ENCODE assay signal across 18 cellular contexts in the genomic region with DNA sequence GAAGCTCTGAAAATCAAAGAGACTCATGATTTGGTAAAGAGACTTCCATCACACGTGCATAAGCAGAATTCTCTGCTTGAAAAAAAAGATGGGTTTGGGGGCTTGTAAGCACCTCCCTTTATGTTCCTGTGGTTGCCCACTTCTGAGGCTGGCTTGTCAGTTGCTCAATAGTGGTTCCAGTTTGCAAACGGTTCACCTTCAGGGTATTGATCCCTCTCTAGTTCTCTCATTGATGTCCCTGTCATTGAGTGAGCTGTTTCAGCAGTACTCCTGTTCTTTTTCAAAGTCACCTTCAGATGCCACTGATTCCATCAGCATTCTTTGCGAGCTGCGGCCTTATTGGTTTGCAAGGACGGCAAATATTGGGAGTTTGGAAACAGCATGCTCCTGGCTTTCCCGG. TPM values are rescaled to one million over a fixed set of nuclear protein-coding genes. Genes with fewer than 3 reads are reported as not detected.
DNase-seq lines count a peak whose midpoint lies in the region; ATAC-seq, FAIRE-seq and TF ChIP-seq lines count a peak whose summit lies in the region.
"Had no signal": no experiment of that assay in that cellular context is flagged by ENCODE, and none has a peak within 500 bp of the region (broad histone marks: within the 10 kb centered on the region; RNA-seq: fewer than 3 reads in every experiment).

No MANE protein-coding gene starts in this region.

- POLR2A ChIA-PET in Panc1 (lab: Charles Lee), result no interaction called here

- H3K27me3 Mint-ChIP-seq in neural progenitor cell (ENCODE audit: insufficient read depth, low read depth), result peaks cover 17% of the 10 kb centered on the region
- H3K27me3 Mint-ChIP-seq: CD4-positive, alpha-beta T cell had no signal

- no peak overlapping the region for H3K4me2 ChIP-seq in neural progenitor cell

- H3K9me3 ChIP-seq in Panc1 (ENCODE audit: control insufficient read depth, insufficient read depth, low read depth, low read length), result no peaks in the 10 kb centered on the region
- no peaks in the 10 kb centered on the region for H3K9me3 ChIP-seq in neural progenitor cell (ENCODE audit: low read depth)

- H3K36me3 Mint-ChIP-seq in neural progenitor cell, result no peaks in the 10 kb centered on the region

- H3K4me1 ChIP-seq in Panc1 (ENCODE audit: control insufficient read depth, insufficient read depth, low read length) (peaks cover 27% of the 10 kb centered on the region), neural progenitor cell (peaks cover 4% of the 10 kb centered on the region)

- peaks cover 21% of the 10 kb centered on the region for H3K4me1 Mint-ChIP-seq in neural progenitor cell

- no peaks in the 10 kb centered on the region for H3F3A ChIP-seq in neural progenitor cell (ENCODE audit: low read depth)

- H3K4me3 ChIP-seq in Panc1 (ENCODE audit: low read depth in 2 of 2, low read length in 2 of 2), result no peak overlapping the region
- H3K4me3 ChIP-seq in neural progenitor cell, result no peak overlapping the region
- H3K4me3 ChIP-seq in H7 (ENCODE audit: insufficient read depth, low read depth, low read length), result no peak overlapping the region

- peak overlapping the region; percentile 55 for H3K27ac Mint-ChIP-seq in neural progenitor cell
- H3K27ac Mint-ChIP-seq: CD4-positive, alpha-beta T cell; H9 had no signal

- peak overlapping the region; percentile 54; the same call in 1 of the 2 replicates for H3K27ac ChIP-seq in Panc1 (ENCODE audit: low read length)
- no peak overlapping the region for H3K27ac ChIP-seq in neural progenitor cell

- no peaks in the 10 kb centered on the region for H3K36me3 ChIP-seq in Panc1 (ENCODE audit: control insufficient read depth, insufficient read depth, low read length)
- H3K36me3 ChIP-seq in neural progenitor cell, result no peaks in the 10 kb centered on the region
- no peaks in the 10 kb centered on the region for H3K36me3 ChIP-seq in H7 (replicated peaks; ENCODE audit: control insufficient read depth, insufficient read depth, low read length)

- no TSS peak for BruUV-seq in Panc1 (replicated peaks; lab: Mats Ljungman, UMichigan)

- in situ Hi-C loops in Panc1 (cut with HindIII; ENCODE audit: low pct_unique_long_range_greater_than_20kb, low sequenced_read_pairs), result no loop called here

- ATAC-seq in Panc1 (no peak), GM21825 (IDR thresholded peaks at IDR 0.05; ENCODE audit: unreplicated experiment) (no peak)

- TF ChIP-seq CTCF in Panc1 (IDR thresholded peaks at IDR 0.05), result no peak
- no peak for TF ChIP-seq CTCF in neural progenitor cell (IDR thresholded peaks at IDR 0.05)

- CTCF ChIA-PET in Panc1 (lab: Charles Lee), result no interaction called here

- H3K79me2 ChIP-seq in neural progenitor cell (ENCODE audit: low read depth), result no peaks in the 10 kb centered on the region

- no peak overlapping the region for H3K9ac ChIP-seq in neural progenitor cell

- peaks cover 3% of the 10 kb centered on the region for H3K9me3 Mint-ChIP-seq in neural progenitor cell
- H3K9me3 Mint-ChIP-seq: CD4-positive, alpha-beta T cell had no signal

- DNase-seq in SIG-M5 treated with dmso at 0.1 percent for 504 hours (lab: John Stamatoyannopoulos, UW; ENCODE audit: unreplicated experiment) (peak; percentile 9), SIG-M5 (lab: John Stamatoyannopoulos, UW) (no peak), Panc1 (ENCODE audit: low read depth, low spot score) (no peak), neural progenitor cell (ENCODE audit: low spot score) (no peak), H7 (no peak), NCI-H1436 treated with DMSO at 0.1 percent for 48 hours (lab: John Stamatoyannopoulos, UW) (no peak), urothelium cell line (ENCODE audit: low spot score) (no peak)
- DNase-seq: 8988T; AML-193; C1 segment of cervical spinal cord; Calu3; CD4-positive, alpha-beta T cell; DMS79 treated with DMSO at 0.1 percent for 48 hours; GDM1; H9 had no signal

- H3K27me3 ChIP-seq in Panc1 (ENCODE audit: control insufficient read depth, insufficient read depth, low read length) (no peaks in the 10 kb centered on the region), neural progenitor cell (peaks cover 6% of the 10 kb centered on the region), H7 (ENCODE audit: control insufficient read depth, insufficient read depth, low read length) (no peaks in the 10 kb centered on the region)

- H4K20me1 ChIP-seq in neural progenitor cell (ENCODE audit: low read depth), result no peaks in the 10 kb centered on the region

- intact Hi-C loops in Panc1 (cut with micrococcal nuclease; ENCODE audit: unreplicated experiment), result no loop called here

- no peak for FAIRE-seq in urothelium cell line (lab: Jason Lieb, UNC)
- FAIRE-seq: GM12892, GM19239 had no signal

- H3K4me3 Mint-ChIP-seq in neural progenitor cell, result no peak overlapping the region
- H3K4me3 Mint-ChIP-seq: CD4-positive, alpha-beta T cell; H9 had no signal

- H2AFZ ChIP-seq in neural progenitor cell (replicated peaks), result no peak overlapping the region

RNA-seq across cellular contexts. Expression of gene YWHAQ, which starts 17.1 kb away (rescaled TPM):
- 683 TPM for total RNA-seq in Panc1 (2021; ENCODE audit: unreplicated experiment)
- polyA plus RNA-seq in Panc1 (2012; ENCODE audit: insufficient read length), result 719 TPM
- total RNA-seq in neural progenitor cell (ENCODE audit: low replicate concordance), result 468 and 655 TPM in 2 replicates
- 378 and 389 TPM in 2 replicates for total RNA-seq in H7 (2014; rRNA removed; shearing (Covaris generic))
